19 cellular contexts compared by ENCODE assay signal in genomic region chr5:9524941-9525340, GRCh38. TPM values are rescaled to one million over a fixed set of nuclear protein-coding genes. Genes with fewer than 3 reads are reported as not detected.
"Had no signal": no experiment of that assay in that cellular context is flagged by ENCODE, and none has a peak within 500 bp of the region (broad histone marks: within the 10 kb centered on the region; RNA-seq: fewer than 3 reads in every experiment).

No MANE protein-coding gene starts in this region.

- H3K9me3 ChIP-seq: colonic mucosa, esophagus squamous epithelium, gastroesophageal sphincter, lower lobe of right lung, ovary had no signal

- DNase-seq: colonic mucosa; dermis blood vessel endothelial cell; esophagus squamous epithelium; foreskin fibroblast; glutamatergic neuron; hypothalamus; kidney glomerular epithelial cell; lower lobe of right lung; nucleus accumbens; ovary; right cardiac atrium; stimulated activated CD4-positive, alpha-beta T cell treated with anti-CD3 and anti-CD28 coated beads, Interleukin-2, amount 100 ng/mL, for 48 hours; stimulated activated naive CD4-positive, alpha-beta T cell treated with Interleukin-2 at 50 U/mL for 16 hours; trophoblast cell had no signal

- H2AFZ ChIP-seq: neural progenitor cell had no signal

- H3K27me3 ChIP-seq: colonic mucosa, esophagus squamous epithelium, gastroesophageal sphincter, neural progenitor cell, ovary had no signal

- H3K36me3 ChIP-seq: colonic mucosa, esophagus squamous epithelium, gastroesophageal sphincter, lower lobe of right lung, neural progenitor cell, ovary had no signal

- ATAC-seq: gastroesophageal sphincter; left lobe of liver; lower lobe of right lung; natural killer cell treated with Interleukin-12 subunit alpha and Interleukin-12 subunit beta and Interleukin-15 and Interleukin-18, amount 100 ng/mL, for 72 hours had no signal

- H3K4me2 ChIP-seq: neural progenitor cell, smooth muscle cell had no signal

- H3K4me1 ChIP-seq: gastroesophageal sphincter, lower lobe of right lung, neural progenitor cell had no signal

- H3K27ac ChIP-seq: colonic mucosa, esophagus squamous epithelium, gastroesophageal sphincter, lower lobe of right lung, neural progenitor cell, ovary had no signal

- H3K4me3 ChIP-seq: colonic mucosa, esophagus squamous epithelium, gastroesophageal sphincter, lower lobe of right lung, neural progenitor cell, ovary, smooth muscle cell had no signal

RNA-seq across cellular contexts. Expression of gene SEMA5A, which starts 20.9 kb away (rescaled TPM):
- total RNA-seq: natural killer cell treated with Interleukin-12 subunit alpha and Interleukin-12 subunit beta and Interleukin-15 and Interleukin-18, amount 100 ng/mL, for 72 hours had no signal
